19 cellular contexts compared by ENCODE assay signal in genomic region chr1:169339773-169340172, GRCh38.
"Had no signal": no experiment of that assay in that cellular context is flagged by ENCODE, and none has a peak within 500 bp of the region (broad histone marks: within the 10 kb centered on the region; RNA-seq: fewer than 3 reads in every experiment).

No MANE protein-coding gene starts in this region.

- ATAC-seq: activated T-cell treated with anti-CD3 and anti-CD28 coated beads, Interleukin-2, amount 50 U/mL, for 72 hours; esophagus mucosa; gastroesophageal sphincter; heart left ventricle; stimulated activated memory B cell treated with anti-CD40 and anti-IgM and Interleukin-4, amounts not matched to agents 10 μg/mL and 1 μg/mL and 100 μg/mL, for 72 hours; WTC11 had no signal

- H3K4me3 Mint-ChIP-seq: activated CD4-positive, alpha-beta memory T cell treated with anti-CD3 and anti-CD28 coated beads, Interleukin-2, amount 10 ng/mL, durations not matched to agents 7 days and 5 days; activated T-cell treated with anti-CD3 and anti-CD28 coated beads, Interleukin-2, amount 50 U/mL, for 72 hours; central memory CD8-positive, alpha-beta T cell; immature natural killer cell; nephron; stimulated activated memory B cell treated with anti-CD40 and anti-IgM and Interleukin-4, amounts not matched to agents 10 μg/mL and 1 μg/mL and 100 μg/mL, for 72 hours; WTC11 had no signal

- DNase-seq: activated CD4-positive, alpha-beta memory T cell treated with anti-CD3 and anti-CD28 coated beads, Interleukin-2, amount 10 ng/mL, durations not matched to agents 7 days and 5 days; activated CD4-positive, alpha-beta T cell treated with anti-CD3 and anti-CD28 coated beads for 4 hours; activated T-cell treated with anti-CD3 and anti-CD28 coated beads, Interleukin-2, amount 50 U/mL, for 72 hours; heart left ventricle; immature natural killer cell; kidney glomerular epithelial cell; left ventricle myocardium inferior; mammary epithelial cell; midbrain; sigmoid colon; stimulated activated CD4-positive, alpha-beta T cell treated with anti-CD3 and anti-CD28 coated beads, Interleukin-4, amount 100 ng/mL, for 4 hours; substantia nigra; uterus had no signal

- H3K27me3 Mint-ChIP-seq: activated CD4-positive, alpha-beta memory T cell treated with anti-CD3 and anti-CD28 coated beads, Interleukin-2, amount 10 ng/mL, durations not matched to agents 7 days and 5 days; central memory CD8-positive, alpha-beta T cell; stimulated activated memory B cell treated with anti-CD40 and anti-IgM and Interleukin-4, amounts not matched to agents 10 μg/mL and 1 μg/mL and 100 μg/mL, for 72 hours had no signal

- H3K27ac Mint-ChIP-seq: activated CD4-positive, alpha-beta memory T cell treated with anti-CD3 and anti-CD28 coated beads, Interleukin-2, amount 10 ng/mL, durations not matched to agents 7 days and 5 days; activated T-cell treated with anti-CD3 and anti-CD28 coated beads, Interleukin-2, amount 50 U/mL, for 72 hours; nephron; stimulated activated memory B cell treated with anti-CD40 and anti-IgM and Interleukin-4, amounts not matched to agents 10 μg/mL and 1 μg/mL and 100 μg/mL, for 72 hours; WTC11 had no signal

- H3K4me1 Mint-ChIP-seq: nephron had no signal

- H3K9me3 Mint-ChIP-seq: immature natural killer cell had no signal
